Comparison of ENCODE assay signal across 17 cellular contexts in genomic region chr5:68817696-68818695, GRCh38.
A peak's percentile ranks its signal among the peaks of the same experiment; 100 is the strongest.
DNase-seq lines count a peak whose midpoint lies in the region; ATAC-seq and TF ChIP-seq lines count a peak whose summit lies in the region.
"Had no signal": no experiment of that assay in that cellular context is flagged by ENCODE, and none has a peak within 500 bp of the region (broad histone marks: within the 10 kb centered on the region; RNA-seq: fewer than 3 reads in every experiment).

No MANE protein-coding gene starts in this region.

- 0 out of 2 replicates have a peak, but pooled peaks cover 2% of the 10 kb centered on the region for H3K4me1 ChIP-seq in H9 (ENCODE audit: insufficient read depth, low read length)
- no peaks in the 10 kb centered on the region for H3K4me1 ChIP-seq in CD8-positive, alpha-beta memory T cell (ENCODE audit: insufficient read depth, low read length)
- H3K4me1 ChIP-seq: body of pancreas had no signal

- CTCF ChIA-PET in CD8-positive, alpha-beta memory T cell (lab: Charles Lee), result no interaction called here

- no peak overlapping the region for H3K18ac ChIP-seq in H9 (ENCODE audit: insufficient read length, low read depth, low read length)

- no peak overlapping the region for H4K8ac ChIP-seq in H9 (replicated peaks; ENCODE audit: insufficient read length, low read depth, low read length)

- H3K79me1 ChIP-seq in H9 (ENCODE audit: insufficient read depth, low read depth, low read length, poor library complexity, severe bottlenecking), result no peaks in the 10 kb centered on the region

- 0 out of 2 replicates have a peak overlapping the region, but pooled peaks have one; percentile 1 for H3K14ac ChIP-seq in H9 (ENCODE audit: insufficient read depth, low read length)

- H3K4me2 ChIP-seq in H9 (ENCODE audit: insufficient read depth, insufficient read length, low read length), result no peak overlapping the region

- peak; percentile 83 for DNase-seq in H9
- DNase-seq in caudate nucleus (lab: John Stamatoyannopoulos, UW), result peak in 54 of 61 donors; percentile 7 to 85 (median 57)
- DNase-seq in iPS-NIHi7 (ENCODE audit: extremely low spot score), result peak; percentile 61
- no peak for DNase-seq in CD8-positive, alpha-beta memory T cell
- no peak for DNase-seq in HPDE6-E6E7 (ENCODE audit: extremely low spot score)
- DNase-seq: activated CD8-positive, alpha-beta T cell treated with anti-CD3 and anti-CD28 coated beads for 36 hours; activated gamma-delta T cell; body of pancreas; effector CD8-positive, alpha-beta T cell; gastrocnemius medialis; left colon; naive thymus-derived CD4-positive, alpha-beta T cell; NCI-H1092; stimulated activated CD4-positive, alpha-beta T cell treated with anti-CD3 and anti-CD28 coated beads, Interleukin-4, amount 100 ng/mL, for 4 hours had no signal

- peaks cover 0 to 8% of the 10 kb centered on the region in 2 experiments; a peak in 1 of 5 replicates for H3K9me3 Mint-ChIP-seq in H9
- H3K9me3 Mint-ChIP-seq in CD8-positive, alpha-beta memory T cell, result peaks cover 0 to 1% (median 0%) of the 10 kb centered on the region in 5 donors
- H3K9me3 Mint-ChIP-seq: activated CD8-positive, alpha-beta T cell treated with anti-CD3 and anti-CD28 coated beads for 36 hours; naive thymus-derived CD4-positive, alpha-beta T cell; stimulated activated effector memory CD8-positive, alpha-beta T cell treated with anti-CD3 and anti-CD28 coated beads, Interleukin-12 subunit alpha, Interleukin-12 subunit beta, amount 100 ng/mL, for 72 hours had no signal

- no peak overlapping the region for H3K56ac ChIP-seq in H9 (ENCODE audit: insufficient read length, low read depth, low read length)

- H3K4me3 Mint-ChIP-seq in H9, result no peak overlapping the region
- no peak overlapping the region for H3K4me3 Mint-ChIP-seq in CD8-positive, alpha-beta memory T cell
- H3K4me3 Mint-ChIP-seq: activated CD8-positive, alpha-beta T cell treated with anti-CD3 and anti-CD28 coated beads for 36 hours; naive thymus-derived CD4-positive, alpha-beta T cell; stimulated activated effector memory CD8-positive, alpha-beta T cell treated with anti-CD3 and anti-CD28 coated beads, Interleukin-12 subunit alpha, Interleukin-12 subunit beta, amount 100 ng/mL, for 72 hours had no signal

- no peak overlapping the region for H3K4ac ChIP-seq in H9 (ENCODE audit: low read depth, low read length)

- H2BK20ac ChIP-seq in H9 (ENCODE audit: low read depth, low read length, poor library complexity, severe bottlenecking), result no peak overlapping the region

- no peaks in the 10 kb centered on the region for H3K9me3 ChIP-seq in H9 (ENCODE audit: control insufficient read depth, low read depth, low read length)
- no peaks in the 10 kb centered on the region for H3K9me3 ChIP-seq in CD8-positive, alpha-beta memory T cell (ENCODE audit: low read length)
- H3K9me3 ChIP-seq: body of pancreas, gastrocnemius medialis had no signal

- H2BK5ac ChIP-seq in H9 (ENCODE audit: insufficient read length, low read length), result no peak overlapping the region

- H3K27me3 ChIP-seq in H9 (ENCODE audit: insufficient read depth, low read length), result no peaks in the 10 kb centered on the region
- no peaks in the 10 kb centered on the region for H3K27me3 ChIP-seq in CD8-positive, alpha-beta memory T cell (ENCODE audit: insufficient read depth, low read length, poor library complexity, severe bottlenecking)
- H3K27me3 ChIP-seq: body of pancreas, gastrocnemius medialis had no signal

- POLR2A ChIA-PET in CD8-positive, alpha-beta memory T cell (lab: Charles Lee), result no interaction called here

- H3K36me3 ChIP-seq in CD8-positive, alpha-beta memory T cell (ENCODE audit: insufficient read depth, low read length), result no peaks in the 10 kb centered on the region
- H3K36me3 ChIP-seq: gastrocnemius medialis had no signal

- H2AK5ac ChIP-seq in H9 (ENCODE audit: insufficient read length, low read length), result no peak overlapping the region

- ATAC-seq in GM18870 (IDR thresholded peaks at IDR 0.05; ENCODE audit: unreplicated experiment), result no peak
- ATAC-seq: activated CD8-positive, alpha-beta T cell treated with anti-CD3 and anti-CD28 coated beads for 36 hours; body of pancreas; left colon; naive thymus-derived CD4-positive, alpha-beta T cell; stimulated activated effector memory CD8-positive, alpha-beta T cell treated with anti-CD3 and anti-CD28 coated beads, Interleukin-12 subunit alpha, Interleukin-12 subunit beta, amount 100 ng/mL, for 72 hours had no signal

- H3K36me3 Mint-ChIP-seq in H9 (ENCODE audit: insufficient read depth in 1 of 3, low read depth in 3 of 3), result peaks cover 0 to 9% (median 0%) of the 10 kb centered on the region in 3 experiments; a peak in 3 of 7 replicates
- no peaks in the 10 kb centered on the region for H3K36me3 Mint-ChIP-seq in CD8-positive, alpha-beta memory T cell
- H3K36me3 Mint-ChIP-seq: naive thymus-derived CD4-positive, alpha-beta T cell; stimulated activated effector memory CD8-positive, alpha-beta T cell treated with anti-CD3 and anti-CD28 coated beads, Interleukin-12 subunit alpha, Interleukin-12 subunit beta, amount 100 ng/mL, for 72 hours had no signal

- no peak overlapping the region for H3T11ph ChIP-seq in H9 (ENCODE audit: low read length)

- H4K5ac ChIP-seq in H9 (ENCODE audit: insufficient read length, low read depth, low read length), result no peak overlapping the region

- TF ChIP-seq CTCF in H9 (conservative IDR thresholded peaks at IDR 0.05), result peak; percentile 40; the same call in 2 of the 3 replicates

- H2BK120ac ChIP-seq in H9 (ENCODE audit: low read depth, low read length, poor library complexity, severe bottlenecking), result no peak overlapping the region

- no peak overlapping the region for H3K23ac ChIP-seq in H9 (ENCODE audit: insufficient read length, low read depth, low read length)

- H4K20me1 ChIP-seq in H9 (ENCODE audit: control insufficient read depth, insufficient read depth, insufficient read length), result no peaks in the 10 kb centered on the region

- peak overlapping the region; percentile 46 to 95 (median 79); a peak in 6 of 7 replicates for H3K27ac Mint-ChIP-seq in H9
- no peak overlapping the region for H3K27ac Mint-ChIP-seq in CD8-positive, alpha-beta memory T cell
- H3K27ac Mint-ChIP-seq: activated CD8-positive, alpha-beta T cell treated with anti-CD3 and anti-CD28 coated beads for 36 hours; naive thymus-derived CD4-positive, alpha-beta T cell; stimulated activated effector memory CD8-positive, alpha-beta T cell treated with anti-CD3 and anti-CD28 coated beads, Interleukin-12 subunit alpha, Interleukin-12 subunit beta, amount 100 ng/mL, for 72 hours had no signal

- H3K23me2 ChIP-seq in H9 (ENCODE audit: insufficient read length, low read depth, low read length, poor library complexity, severe bottlenecking), result no peaks in the 10 kb centered on the region

- H3K27me3 Mint-ChIP-seq in H9 (ENCODE audit: low read depth), result no peaks in the 10 kb centered on the region
- H3K27me3 Mint-ChIP-seq in CD8-positive, alpha-beta memory T cell, result peaks cover 4 to 33% of the 10 kb centered on the region in 2 donors
- H3K27me3 Mint-ChIP-seq: activated CD8-positive, alpha-beta T cell treated with anti-CD3 and anti-CD28 coated beads for 36 hours had no signal

- no peaks in the 10 kb centered on the region for H3K79me2 ChIP-seq in H9 (ENCODE audit: insufficient read depth, low read length)

- peaks cover 23 to 36% of the 10 kb centered on the region in 2 experiments for H3K4me1 Mint-ChIP-seq in H9
- no peaks in the 10 kb centered on the region for H3K4me1 Mint-ChIP-seq in CD8-positive, alpha-beta memory T cell
- H3K4me1 Mint-ChIP-seq: naive thymus-derived CD4-positive, alpha-beta T cell; stimulated activated effector memory CD8-positive, alpha-beta T cell treated with anti-CD3 and anti-CD28 coated beads, Interleukin-12 subunit alpha, Interleukin-12 subunit beta, amount 100 ng/mL, for 72 hours had no signal

- H3K4me3 ChIP-seq in CD8-positive, alpha-beta memory T cell (ENCODE audit: low read length), result no peak overlapping the region
- H3K4me3 ChIP-seq: body of pancreas, gastrocnemius medialis had no signal

- H4K91ac ChIP-seq in H9 (ENCODE audit: insufficient read length, low read depth, low read length), result no peak overlapping the region

- no CpG with 5 or more reads among the region's 13 CpGs for WGBS in H9 (ENCODE audit: extremely low coverage, insufficient read length, low lambda C conversion rate)

- H2BK12ac ChIP-seq in H9 (ENCODE audit: insufficient read length, low read depth, low read length), result no peak overlapping the region

- no peak overlapping the region for H2BK15ac ChIP-seq in H9 (ENCODE audit: low read depth, low read length)

- H3K27ac ChIP-seq in H9 (ENCODE audit: insufficient read length, low read depth, low read length) (peak overlapping the region; percentile 74), caudate nucleus (ENCODE audit: low read depth, low read length) (peak overlapping the region; percentile 60), temporal lobe (ENCODE audit: low read depth, low read length) (peak overlapping the region; percentile 93)
- no peak overlapping the region for H3K27ac ChIP-seq in CD8-positive, alpha-beta memory T cell (ENCODE audit: low read depth, low read length)
- H3K27ac ChIP-seq: body of pancreas had no signal

- H2AFZ ChIP-seq in H9 (ENCODE audit: low read length), result peak overlapping the region; percentile 0

- no peak overlapping the region for H3K9ac ChIP-seq in H9 (ENCODE audit: extremely low read depth, insufficient read length, low read length)

Comparison
In these comparisons a context has a peak if more than half of its experiments do, and no peak if none do; other contexts are left out.
1. DNase-seq: peak in H9 (single experiment), caudate nucleus (54 of 61) and iPS-NIHi7 (single experiment); none in CD8-positive, alpha-beta memory T cell (0 of 5) and HPDE6-E6E7 (single experiment).
2. H3K27ac Mint-ChIP-seq: peak in H9 (3 of 3); none in CD8-positive, alpha-beta memory T cell (0 of 8).